11 cellular contexts compared by ENCODE assay signal in genomic region chr3:134353831-134354611, GRCh38. TPM values are rescaled to one million over a fixed set of nuclear protein-coding genes. Genes with fewer than 3 reads are reported as not detected.
DNase-seq lines count a peak whose midpoint lies in the region; ATAC-seq, FAIRE-seq and TF ChIP-seq lines count a peak whose summit lies in the region.
"Had no signal": no experiment of that assay in that cellular context is flagged by ENCODE, and none has a peak within 500 bp of the region (broad histone marks: within the 10 kb centered on the region; RNA-seq: fewer than 3 reads in every experiment).

No MANE protein-coding gene starts in this region.

- TF ChIP-seq CTCF in endothelial cell of umbilical vein (IDR thresholded peaks at IDR 0.05; ENCODE audit: extremely low read depth in 1 of 2, insufficient read depth in 1 of 2, low read depth in 1 of 2, low read length in 2 of 2) (no peak), nephron (IDR thresholded peaks at IDR 0.05; ENCODE audit: unreplicated experiment in 3 of 3) (no peak), D721Med (IDR thresholded peaks at IDR 0.05; ENCODE audit: insufficient read depth, missing control alignments) (no peak)

- peak; percentile 42 for TF ChIP-seq POLR2A in endothelial cell of umbilical vein (IDR thresholded peaks at IDR 0.05; ENCODE audit: low read depth, low read length)

- H3K27me3 ChIP-seq in endothelial cell of umbilical vein (ENCODE audit: control insufficient read depth in 2 of 2, insufficient read depth in 2 of 2, low read length in 2 of 2): no peaks in the 10 kb centered on the region

- peak; percentile 18 for DNase-seq in 8988T
- DNase-seq in endothelial cell of umbilical vein (ENCODE audit: low read depth, low spot score): no peak
- no peak for DNase-seq in D721Med (ENCODE audit: insufficient read length, low spot score)
- no peak for DNase-seq in NCI-H446 (lab: John Stamatoyannopoulos, UW)
- DNase-seq: activated CD8-positive, alpha-beta memory T cell treated with anti-CD3 and anti-CD28 coated beads for 24 hours; NCI-H2227 treated with DMSO at 0.1 percent for 48 hours had no signal

- CTCF ChIA-PET in endothelial cell of umbilical vein (lab: Charles Lee): interaction anchor here (0.6 to 1.8 kb wide), 6 partner anchors 13 to 122 kb away, joined by 3 to 5 read pairs (median 3); no protein-coding TSS in a partner anchor

- intact Hi-C loops in endothelial cell of umbilical vein (cut with micrococcal nuclease): no loop called here

- H3K9ac ChIP-seq in endothelial cell of umbilical vein (replicated peaks; ENCODE audit: extremely low read depth, insufficient read depth, low read length): no peak overlapping the region

- no peak for TF ChIP-seq RAD21 in Ishikawa (IDR thresholded peaks at IDR 0.05; ENCODE audit: low read depth)

- no peaks in the 10 kb centered on the region for H4K20me1 ChIP-seq in endothelial cell of umbilical vein (replicated peaks; ENCODE audit: control insufficient read depth, extremely low read depth, insufficient read depth, low read length)

- H3K4me2 ChIP-seq in endothelial cell of umbilical vein (ENCODE audit: insufficient read depth, low read length): no peak overlapping the region

- no peaks in the 10 kb centered on the region for H3K9me3 ChIP-seq in endothelial cell of umbilical vein (replicated peaks; ENCODE audit: control insufficient read depth, insufficient read depth, low read length)

- H3K27ac ChIP-seq in endothelial cell of umbilical vein (ENCODE audit: insufficient read depth, low read depth, low read length): no peak overlapping the region

- peaks cover 8% of the 10 kb centered on the region for H3K4me1 ChIP-seq in endothelial cell of umbilical vein (ENCODE audit: control insufficient read depth, extremely low read depth, insufficient read depth, low read length)

- H3K4me1 Mint-ChIP-seq in nephron: peaks cover 76% of the 10 kb centered on the region
- H3K4me1 Mint-ChIP-seq: central memory CD8-positive, alpha-beta T cell had no signal

- H3K9me1 ChIP-seq in endothelial cell of umbilical vein (replicated peaks; ENCODE audit: control insufficient read depth, extremely low read depth, insufficient read depth, low read length): no peaks in the 10 kb centered on the region

- peaks cover 36 to 45% of the 10 kb centered on the region in 2 experiments for H3K36me3 ChIP-seq in endothelial cell of umbilical vein (ENCODE audit: control insufficient read depth in 2 of 2, extremely low read depth in 1 of 2, insufficient read depth in 2 of 2, low read length in 2 of 2)

- dilution Hi-C loops in endothelial cell of umbilical vein (cut with MboI; ENCODE audit: extremely low pct_ligation_motif_present, low sequenced_read_pairs): no loop called here

- BruUV-seq in endothelial cell of umbilical vein (replicated peaks; lab: Mats Ljungman, UMichigan): no TSS peak

- no peaks in the 10 kb centered on the region for H3K9me3 Mint-ChIP-seq in nephron
- H3K9me3 Mint-ChIP-seq: central memory CD8-positive, alpha-beta T cell had no signal

- peaks cover 68% of the 10 kb centered on the region for H3K36me3 Mint-ChIP-seq in nephron (ENCODE audit: low read depth)

- ATAC-seq in HG03460 (IDR thresholded peaks at IDR 0.05; ENCODE audit: unreplicated experiment) (no peak), GM21367 (IDR thresholded peaks at IDR 0.05; ENCODE audit: unreplicated experiment) (no peak)

- FAIRE-seq in endothelial cell of umbilical vein (lab: Jason Lieb, UNC) (no peak), D721Med (lab: Jason Lieb, UNC) (no peak)

- POLR2A ChIA-PET in endothelial cell of umbilical vein (lab: Charles Lee): interaction anchor here (0.7 to 2.6 kb wide), 4 partner anchors 10 to 53 kb away, joined by 3 to 7 read pairs (median 4); no protein-coding TSS in a partner anchor

- H3K4me3 ChIP-seq in endothelial cell of umbilical vein (replicated peaks in 1 of 3; ENCODE audit: insufficient read depth in 1 of 3, low read depth in 1 of 3, low read length in 3 of 3): no peak overlapping the region

- H3K27ac Mint-ChIP-seq in nephron: peak overlapping the region; percentile 38 to 98 (median 68)

- TF ChIP-seq EP300 in Ishikawa (IDR thresholded peaks at IDR 0.05; ENCODE audit: borderline replicate concordance): peak; percentile 39; the same call in 1 of the 2 replicates

- no peaks in the 10 kb centered on the region for H3K27me3 Mint-ChIP-seq in nephron (ENCODE audit: low read depth)
- H3K27me3 Mint-ChIP-seq: central memory CD8-positive, alpha-beta T cell had no signal

- H2AFZ ChIP-seq in endothelial cell of umbilical vein (ENCODE audit: low read depth, low read length): no peak overlapping the region

- peaks cover 25% of the 10 kb centered on the region for H3K79me2 ChIP-seq in endothelial cell of umbilical vein (ENCODE audit: control insufficient read depth, insufficient read depth, low read length)

- H3K4me3 Mint-ChIP-seq in nephron: no peak overlapping the region
- H3K4me3 Mint-ChIP-seq: central memory CD8-positive, alpha-beta T cell had no signal

TF ChIP-seq in Ishikawa, 13 proteins besides CTCF, POLR2A, EP300 and RAD21 (continues in another document):
- TF ChIP-seq CREB1 (IDR thresholded peaks at IDR 0.05; ENCODE audit: low read depth): no peak
- TF ChIP-seq USF1 (IDR thresholded peaks at IDR 0.05): 0 out of 2 replicates have a peak, but pooled peaks have one; percentile 6
- TF ChIP-seq MAX (IDR thresholded peaks at IDR 0.05): 0 out of 2 replicates have a peak, but pooled peaks have one; percentile 60

TF ChIP-seq in endothelial cell of umbilical vein, 7 proteins besides CTCF, POLR2A, EP300 and RAD21:
- TF ChIP-seq GATA2 (IDR thresholded peaks at IDR 0.05; ENCODE audit: insufficient read depth, insufficient read length, low read depth, low read length) (no peak), MAX (IDR thresholded peaks at IDR 0.05; ENCODE audit: insufficient read depth, insufficient read length) (peak; percentile 14), POLR2AphosphoS5 (IDR thresholded peaks at IDR 0.05; ENCODE audit: insufficient read depth, low read depth, low read length) (peak; percentile 34)
TF ChIP-seq in endothelial cell of umbilical vein: peak in this region for 2.

RNA-seq across cellular contexts. Expression of gene AMOTL2, which starts 20.2 kb away (rescaled TPM):
- total RNA-seq in endothelial cell of umbilical vein: 145 and 167 TPM in 2 replicates
- polyA plus RNA-seq in endothelial cell of umbilical vein: 129 and 130 TPM in 2 replicates
- 123 and 135 TPM in 2 replicates for polyA plus RNA-seq in endothelial cell of umbilical vein (2011; cell fraction: cytosol; rRNA removed)
- polyA plus RNA-seq in endothelial cell of umbilical vein (2011; cell fraction: nucleus; rRNA removed): 200 and 222 TPM in 2 replicates
- polyA plus RNA-seq in endothelial cell of umbilical vein (2012): 67.7 and 69.8 TPM in 2 replicates
- 186 and 195 TPM in 2 replicates for polyA minus RNA-seq in endothelial cell of umbilical vein
- 41.2 TPM for polyA minus RNA-seq in endothelial cell of umbilical vein (2011; cell fraction: cytosol; rRNA and poly(A)+ RNA removed)
- polyA minus RNA-seq in endothelial cell of umbilical vein (2011; cell fraction: nucleus; rRNA and poly(A)+ RNA removed): 95.7 and 170 TPM in 2 replicates
